Comparison of ENCODE assay signal across 18 cellular contexts in the genomic region with DNA sequence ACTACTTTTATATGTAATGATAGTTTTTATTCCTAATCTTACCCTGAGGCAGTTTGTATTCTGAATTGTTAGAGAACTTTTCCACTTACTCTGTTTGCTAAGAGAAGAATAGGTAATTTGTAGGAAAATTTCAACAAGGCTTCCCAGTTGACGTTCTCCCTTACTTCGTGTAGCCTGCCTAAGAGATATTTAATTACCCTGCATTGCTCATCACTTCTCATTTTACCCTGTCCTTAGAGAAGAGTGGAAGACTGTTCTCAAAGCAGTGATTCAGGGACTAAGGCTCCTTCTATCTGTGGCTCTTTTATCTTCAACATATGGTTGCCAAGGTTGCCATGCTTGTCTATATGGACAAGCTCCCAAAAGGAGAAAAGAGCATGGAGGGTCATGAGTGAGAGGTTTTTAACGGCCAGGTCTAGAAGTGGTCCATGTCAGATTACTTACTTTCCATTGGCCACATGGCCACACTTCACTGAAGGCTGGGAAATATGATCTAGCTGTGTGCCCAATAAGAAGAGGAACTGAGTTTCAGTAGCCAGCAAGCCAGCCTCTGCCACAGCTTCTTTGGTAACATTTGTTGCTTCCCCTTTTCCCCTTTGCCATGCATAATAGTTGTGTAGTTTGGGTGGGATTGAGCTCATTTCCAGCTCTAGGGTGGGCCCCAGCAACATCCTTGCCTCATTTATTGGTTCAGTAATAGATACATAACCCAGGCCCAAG. TPM values are rescaled to one million over a fixed set of nuclear protein-coding genes. Genes with fewer than 3 reads are reported as not detected.
A peak's percentile ranks its signal among the peaks of the same experiment; 100 is the strongest.
DNase-seq lines count a peak whose midpoint lies in the region; ATAC-seq lines count a peak whose summit lies in the region.
"Had no signal": no experiment of that assay in that cellular context is flagged by ENCODE, and none has a peak within 500 bp of the region (broad histone marks: within the 10 kb centered on the region; RNA-seq: fewer than 3 reads in every experiment).

No MANE protein-coding gene starts in this region.

- H3K4me3 Mint-ChIP-seq in IgD-negative memory B cell (no peak overlapping the region), memory B cell (no peak overlapping the region)
- H3K4me3 Mint-ChIP-seq: activated CD8-positive, alpha-beta T cell treated with anti-CD3 and anti-CD28 coated beads, Interleukin-2, amount 10 ng/mL, durations not matched to agents 7 days and 5 days; activated naive CD8-positive, alpha-beta T cell; HFFc6 had no signal

- H3K4me1 Mint-ChIP-seq in IgD-negative memory B cell = peaks cover 15 to 50% (median 37%) of the 10 kb centered on the region in 3 donors
- peaks cover 43% of the 10 kb centered on the region for H3K4me1 Mint-ChIP-seq in memory B cell

- H3K27ac Mint-ChIP-seq in IgD-negative memory B cell (peak overlapping the region in 2 of 3 donors; percentile 2 to 63), memory B cell (peak overlapping the region; percentile 51)
- H3K27ac Mint-ChIP-seq: activated CD8-positive, alpha-beta T cell treated with anti-CD3 and anti-CD28 coated beads, Interleukin-2, amount 10 ng/mL, durations not matched to agents 7 days and 5 days; activated naive CD8-positive, alpha-beta T cell; HFFc6 had no signal

- peak; percentile 84 for DNase-seq in CD1c-positive myeloid dendritic cell (ENCODE audit: extremely low spot score)
- peak; percentile 51 for DNase-seq in OCI-M1 (lab: John Stamatoyannopoulos, UW)
- no peak for DNase-seq in memory B cell (ENCODE audit: low spot score in 2 of 2)
- no peak for DNase-seq in DMS53 (lab: John Stamatoyannopoulos, UW)
- DNase-seq in NCI-H774 (lab: John Stamatoyannopoulos, UW) = no peak
- DNase-seq: activated CD8-positive, alpha-beta T cell treated with anti-CD3 and anti-CD28 coated beads, Interleukin-2, amount 10 ng/mL, durations not matched to agents 7 days and 5 days; HFFc6; left ventricle myocardium superior; NCI-H2081; posterior cingulate gyrus; SW 1271; thyroid gland had no signal

- ATAC-seq in memory B cell (ENCODE audit: low read depth) (peak; percentile 83), HG03521 (IDR thresholded peaks at IDR 0.05; ENCODE audit: unreplicated experiment) (no peak), GM18870 (IDR thresholded peaks at IDR 0.05; ENCODE audit: unreplicated experiment) (no peak)
- ATAC-seq: activated CD8-positive, alpha-beta T cell treated with anti-CD3 and anti-CD28 coated beads, Interleukin-2, amount 10 ng/mL, durations not matched to agents 7 days and 5 days; body of pancreas; gastroesophageal sphincter; left ventricle myocardium superior had no signal

- H3K27me3 Mint-ChIP-seq in IgD-negative memory B cell (no peaks in the 10 kb centered on the region), memory B cell (no peaks in the 10 kb centered on the region)
- H3K27me3 Mint-ChIP-seq: activated naive CD8-positive, alpha-beta T cell had no signal

- H3K9me3 Mint-ChIP-seq in IgD-negative memory B cell (no peaks in the 10 kb centered on the region), memory B cell (no peaks in the 10 kb centered on the region)
- H3K9me3 Mint-ChIP-seq: HFFc6 had no signal

- no peaks in the 10 kb centered on the region for H3K36me3 Mint-ChIP-seq in IgD-negative memory B cell
- H3K36me3 Mint-ChIP-seq in memory B cell = peaks cover 1% of the 10 kb centered on the region

RNA-seq across cellular contexts. Expression of gene PDE8A, which starts 22.1 kb away (rescaled TPM):
- 3.3 TPM for polyA plus RNA-seq in IgD-negative memory B cell

Comparison
In these comparisons a context has a peak if more than half of its experiments do, and no peak if none do; other contexts are left out.
1. DNase-seq: peak in CD1c-positive myeloid dendritic cell (single experiment) and OCI-M1 (single experiment); none in memory B cell (0 of 2), DMS53 (single experiment) and NCI-H774 (single experiment).